15 cellular contexts compared by ENCODE assay signal in genomic region chr1:219419860-219420259, GRCh38.
DNase-seq lines count a peak whose midpoint lies in the region; ATAC-seq, FAIRE-seq and TF ChIP-seq lines count a peak whose summit lies in the region.
"Had no signal": no experiment of that assay in that cellular context is flagged by ENCODE, and none has a peak within 500 bp of the region (broad histone marks: within the 10 kb centered on the region; RNA-seq: fewer than 3 reads in every experiment).

No MANE protein-coding gene starts in this region.

- TF ChIP-seq EP300 in A549 (IDR thresholded peaks at IDR 0.05) = no peak

- TF ChIP-seq CTCF in A549 (IDR thresholded peaks at IDR 0.05) = no peak
- no peak for TF ChIP-seq CTCF in pancreas (IDR thresholded peaks at IDR 0.05)
- TF ChIP-seq CTCF in mucosa of descending colon (IDR thresholded peaks at IDR 0.05) = no peak

- H3K9me3 ChIP-seq in A549 (no peaks in the 10 kb centered on the region), pancreas (no peaks in the 10 kb centered on the region), subcutaneous abdominal adipose tissue (ENCODE audit: control insufficient read depth in 5 of 5, low read length in 5 of 5) (no peaks in the 10 kb centered on the region), mucosa of descending colon (no peaks in the 10 kb centered on the region)
- H3K9me3 ChIP-seq: BLaER1 had no signal

- POLR2A ChIA-PET in A549 (lab: Yijun Ruan, JAX) = no interaction called here

- ATAC-seq in A549 (no peak), left colon (peak; percentile 45), pancreas (peak in 3 of 4 donors; percentile 44 to 75 (median 60)), mucosa of descending colon (no peak), GM21423 (IDR thresholded peaks at IDR 0.05; ENCODE audit: unreplicated experiment) (no peak)
- ATAC-seq: GM12878 had no signal

- DNase-seq in A549 (ENCODE audit: low read depth in 1 of 2, low spot score in 1 of 2) (no peak), left colon (no peak), pancreas (no peak), SW 1271 (lab: John Stamatoyannopoulos, UW) (no peak), mucosa of descending colon (no peak)
- DNase-seq: CD4-positive, alpha-beta memory T cell; DMS79 treated with DMSO at 0.1 percent for 48 hours; H9 had no signal

- FAIRE-seq in A549 (lab: Jason Lieb, UNC) (no peak), pancreas (lab: Jason Lieb, UNC) (no peak)
- FAIRE-seq: GM12878, H1 had no signal

- H3K4me2 ChIP-seq in A549 = 0 out of 3 replicates have a peak overlapping the region, but pooled peaks have one; percentile 10
- H3K4me2 ChIP-seq: BLaER1 had no signal

- H3K27me3 ChIP-seq in pancreas = no peaks in the 10 kb centered on the region
- H3K27me3 ChIP-seq in subcutaneous abdominal adipose tissue (ENCODE audit: control insufficient read depth in 5 of 5, insufficient read depth in 4 of 5, low read length in 5 of 5) = no peaks in the 10 kb centered on the region
- H3K27me3 ChIP-seq: BLaER1 had no signal

- no peak for TF ChIP-seq POLR2A in A549 (IDR thresholded peaks at IDR 0.05; ENCODE audit: low read length)

- intact Hi-C loops in left colon (cut with DNase I, micrococcal nuclease) (loop anchor here in 1 of 2 donors (10.0 kb wide), 1 partner anchor 1085 kb away; no protein-coding TSS in a partner anchor), pancreas (cut with DNase I) (no loop called here), mucosa of descending colon (cut with DNase I, micrococcal nuclease) (loop anchor here in 1 of 2 donors (10.0 kb wide), 1 partner anchor 1085 kb away; no protein-coding TSS in a partner anchor)

- TF ChIP-seq RAD21 in A549 (conservative IDR thresholded peaks at IDR 0.05 in 1 of 2, IDR thresholded peaks at IDR 0.05 in 1 of 2) = no peak

- H3K4me1 ChIP-seq in A549 (peaks cover 5% of the 10 kb centered on the region; the same call in 1 of the 3 replicates), pancreas (peaks cover 0 to 12% (median 10%) of the 10 kb centered on the region in 3 donors), subcutaneous abdominal adipose tissue (ENCODE audit: control insufficient read depth in 5 of 5, insufficient read depth in 5 of 5, low read length in 5 of 5) (peaks cover 3 to 38% (median 18%) of the 10 kb centered on the region in 5 donors), mucosa of descending colon (ENCODE audit: low read depth) (no peaks in the 10 kb centered on the region)
- H3K4me1 ChIP-seq: BLaER1 had no signal

- no peak overlapping the region for H3K4me3 ChIP-seq in A549
- H3K4me3 ChIP-seq in pancreas = no peak overlapping the region
- H3K4me3 ChIP-seq in subcutaneous abdominal adipose tissue (ENCODE audit: low read depth in 1 of 5, low read length in 5 of 5) = no peak overlapping the region
- no peak overlapping the region for H3K4me3 ChIP-seq in mucosa of descending colon
- H3K4me3 ChIP-seq: BLaER1, GM12878 had no signal

- CTCF ChIA-PET in A549 (lab: Yijun Ruan, JAX) = interaction anchor here (0.6 kb wide), 1 partner anchor 241 kb away, joined by 3 read pairs; no protein-coding TSS in a partner anchor

- H3K9ac ChIP-seq in subcutaneous abdominal adipose tissue (ENCODE audit: low read length in 5 of 5) = no peak overlapping the region
- H3K9ac ChIP-seq: BLaER1 had no signal

- H3K36me3 ChIP-seq in pancreas (no peaks in the 10 kb centered on the region), subcutaneous abdominal adipose tissue (ENCODE audit: control insufficient read depth in 5 of 5, insufficient read depth in 5 of 5, low read length in 5 of 5) (no peaks in the 10 kb centered on the region), mucosa of descending colon (ENCODE audit: low read depth) (no peaks in the 10 kb centered on the region)
- H3K36me3 ChIP-seq: BLaER1 had no signal

- H3K27ac ChIP-seq in A549 = no peak overlapping the region; a peak in 1 of 6 replicates
- H3K27ac ChIP-seq in pancreas = peak overlapping the region in 1 of 4 donors; percentile 23
- peak overlapping the region; percentile 66 for H3K27ac ChIP-seq in subcutaneous abdominal adipose tissue (ENCODE audit: low read depth, low read length)
- H3K27ac ChIP-seq: 22Rv1, BLaER1, HL-60 had no signal

TF ChIP-seq in A549, 52 proteins besides CTCF, POLR2A, EP300 and RAD21:
- TF ChIP-seq RNF2 (IDR thresholded peaks at IDR 0.05; ENCODE audit: borderline replicate concordance, low read depth) (no peak), CHD4 (IDR thresholded peaks at IDR 0.05; ENCODE audit: borderline replicate concordance) (no peak), ZNF302 (CRISPR knock-in tag; IDR thresholded peaks at IDR 0.05) (no peak), ATOH8 (CRISPR knock-in tag; IDR thresholded peaks at IDR 0.05; ENCODE audit: low read depth) (no peak), NPAS2 (CRISPR knock-in tag; IDR thresholded peaks at IDR 0.05; ENCODE audit: borderline replicate concordance) (no peak), NR3C1 (IDR thresholded peaks at IDR 0.05) (no peak), PHF8 (IDR thresholded peaks at IDR 0.05; ENCODE audit: borderline replicate concordance, low read depth) (no peak), FOSB (CRISPR knock-in tag; IDR thresholded peaks at IDR 0.05) (no peak), EHF (CRISPR knock-in tag; IDR thresholded peaks at IDR 0.05) (no peak), KDM5A (IDR thresholded peaks at IDR 0.05) (no peak), ZC3H11A (IDR thresholded peaks at IDR 0.05) (no peak), RARB (CRISPR knock-in tag; IDR thresholded peaks at IDR 0.05) (no peak), MAFK (IDR thresholded peaks at IDR 0.05; ENCODE audit: partially characterized antibody) (no peak), HES2 (IDR thresholded peaks at IDR 0.05) (no peak)

Comparison
In these comparisons a context has a peak if more than half of its experiments do, and no peak if none do; other contexts are left out.
1. ATAC-seq: peak in left colon (single experiment) and pancreas (3 of 4); none in A549 (0 of 2), mucosa of descending colon (single experiment) and GM21423 (single experiment).